13 cellular contexts compared by ENCODE assay signal in genomic region chr10:104334561-104334960, GRCh38. TPM values are rescaled to one million over a fixed set of nuclear protein-coding genes. Genes with fewer than 3 reads are reported as not detected.
A peak's percentile ranks its signal among the peaks of the same experiment; 100 is the strongest.
DNase-seq lines count a peak whose midpoint lies in the region; ATAC-seq and TF ChIP-seq lines count a peak whose summit lies in the region.
"Had no signal": no experiment of that assay in that cellular context is flagged by ENCODE, and none has a peak within 500 bp of the region (broad histone marks: within the 10 kb centered on the region; RNA-seq: fewer than 3 reads in every experiment).

No MANE protein-coding gene starts in this region.

- peak overlapping the region; percentile 38 for H3K4me2 ChIP-seq in Karpas-422 (ENCODE audit: low read depth, low read length, poor library complexity, severe bottlenecking)

- whole genome bisulfite sequencing in right cardiac atrium: 81% methylated on average over 6 of the region's 6 CpGs

- no peak overlapping the region for H3K4me3 Mint-ChIP-seq in activated CD8-positive, alpha-beta T cell treated with anti-CD3 and anti-CD28 coated beads, Interleukin-2, amount 10 ng/mL, durations not matched to agents 7 days and 5 days
- peak overlapping the region; percentile 59 for H3K4me3 Mint-ChIP-seq in stimulated activated effector memory CD8-positive, alpha-beta T cell treated with anti-CD3 and anti-CD28 coated beads, Interleukin-12 subunit alpha, Interleukin-12 subunit beta, amount 100 ng/mL, for 72 hours
- H3K4me3 Mint-ChIP-seq in MCF 10A (ENCODE audit: unreplicated experiment): no peak overlapping the region
- H3K4me3 Mint-ChIP-seq: WTC11 had no signal

- peaks cover 35% of the 10 kb centered on the region for H3K36me3 Mint-ChIP-seq in activated CD8-positive, alpha-beta T cell treated with anti-CD3 and anti-CD28 coated beads, Interleukin-2, amount 10 ng/mL, durations not matched to agents 7 days and 5 days (ENCODE audit: low read depth)
- H3K36me3 Mint-ChIP-seq in stimulated activated effector memory CD8-positive, alpha-beta T cell treated with anti-CD3 and anti-CD28 coated beads, Interleukin-12 subunit alpha, Interleukin-12 subunit beta, amount 100 ng/mL, for 72 hours: peaks cover 49% of the 10 kb centered on the region
- peaks cover 6% of the 10 kb centered on the region for H3K36me3 Mint-ChIP-seq in MCF 10A (ENCODE audit: insufficient read depth, unreplicated experiment)
- H3K36me3 Mint-ChIP-seq: WTC11 had no signal

- no peak for ATAC-seq in activated CD8-positive, alpha-beta T cell treated with anti-CD3 and anti-CD28 coated beads, Interleukin-2, amount 10 ng/mL, durations not matched to agents 7 days and 5 days
- ATAC-seq in right cardiac atrium (no peak), GM18498 (IDR thresholded peaks at IDR 0.05; ENCODE audit: unreplicated experiment) (no peak)
- ATAC-seq in stimulated activated effector memory CD8-positive, alpha-beta T cell treated with anti-CD3 and anti-CD28 coated beads, Interleukin-12 subunit alpha, Interleukin-12 subunit beta, amount 100 ng/mL, for 72 hours: no peak
- ATAC-seq: right lobe of liver, WTC11 had no signal

- CTCF ChIA-PET in activated CD8-positive, alpha-beta T cell treated with anti-CD3 and anti-CD28 coated beads, Interleukin-2, amount 10 ng/mL, durations not matched to agents 7 days and 5 days (lab: Charles Lee): interaction anchor here (1.0 to 4.5 kb wide), 5 partner anchors 13 to 43 kb away, joined by 5 to 30 read pairs (median 6); partner anchors contain the start of gene CFAP58
- CTCF ChIA-PET in MCF 10A (lab: Yijun Ruan, JAX): interaction anchor here (1.2 to 10.5 kb wide), 9 partner anchors 12 to 60 kb away, joined by 3 to 79 read pairs (median 7); no protein-coding TSS in a partner anchor

- intact Hi-C loops in right cardiac atrium (cut with DNase I) (no loop called here), MCF 10A (cut with micrococcal nuclease) (loop anchor here (10.0 kb wide), 1 partner anchor 450 kb away; no protein-coding TSS in a partner anchor)

- H4K20me1 ChIP-seq in Karpas-422 (ENCODE audit: insufficient read depth, low read depth, low read length): peaks cover 73% of the 10 kb centered on the region

- TF ChIP-seq CTCF in MCF 10A (IDR thresholded peaks at IDR 0.05; ENCODE audit: unreplicated experiment): no peak

- BruUV-seq in MCF 10A (replicated peaks; lab: Mats Ljungman, UMichigan): no TSS peak

- H3K9me3 ChIP-seq in Karpas-422 (ENCODE audit: low read length): no peaks in the 10 kb centered on the region
- H3K9me3 ChIP-seq in right cardiac atrium (ENCODE audit: control insufficient read depth, low read length): no peaks in the 10 kb centered on the region
- H3K9me3 ChIP-seq: MG63, right lobe of liver had no signal

- H3K9ac ChIP-seq in Karpas-422 (ENCODE audit: low read length): no peak overlapping the region

- H3K27ac ChIP-seq in Karpas-422 (ENCODE audit: low read length) (no peak overlapping the region), right cardiac atrium (ENCODE audit: low read length) (peak overlapping the region; percentile 66)

- peaks cover under 1% of the 10 kb centered on the region for H3K27me3 Mint-ChIP-seq in activated CD8-positive, alpha-beta T cell treated with anti-CD3 and anti-CD28 coated beads, Interleukin-2, amount 10 ng/mL, durations not matched to agents 7 days and 5 days (ENCODE audit: low read depth)
- H3K27me3 Mint-ChIP-seq in MCF 10A (ENCODE audit: insufficient read depth, unreplicated experiment): no peaks in the 10 kb centered on the region

- DNase-seq in Karpas-422 (no peak), right cardiac atrium (peak in 1 of 3 donors; percentile 16), glomerular visceral epithelial cell (ENCODE audit: extremely low spot score) (no peak), MCF 10A (ENCODE audit: unreplicated experiment) (no peak)
- no peak for DNase-seq in activated CD8-positive, alpha-beta T cell treated with anti-CD3 and anti-CD28 coated beads, Interleukin-2, amount 10 ng/mL, durations not matched to agents 7 days and 5 days
- no peak for DNase-seq in stimulated activated effector memory CD8-positive, alpha-beta T cell treated with anti-CD3 and anti-CD28 coated beads, Interleukin-12 subunit alpha, Interleukin-12 subunit beta, amount 100 ng/mL, for 72 hours (ENCODE audit: low spot score in 2 of 2)
- DNase-seq: hypothalamus, MG63, NCI-H226 had no signal

- H3K4me1 Mint-ChIP-seq in activated CD8-positive, alpha-beta T cell treated with anti-CD3 and anti-CD28 coated beads, Interleukin-2, amount 10 ng/mL, durations not matched to agents 7 days and 5 days (ENCODE audit: low read depth): peaks cover 75% of the 10 kb centered on the region
- H3K4me1 Mint-ChIP-seq in stimulated activated effector memory CD8-positive, alpha-beta T cell treated with anti-CD3 and anti-CD28 coated beads, Interleukin-12 subunit alpha, Interleukin-12 subunit beta, amount 100 ng/mL, for 72 hours: peaks cover 77% of the 10 kb centered on the region
- peaks cover 60% of the 10 kb centered on the region for H3K4me1 Mint-ChIP-seq in MCF 10A (ENCODE audit: insufficient read depth, unreplicated experiment)

- H3K27me3 ChIP-seq in Karpas-422 (ENCODE audit: low read length): no peaks in the 10 kb centered on the region
- H3K27me3 ChIP-seq in right cardiac atrium (ENCODE audit: control insufficient read depth, insufficient read depth): no peaks in the 10 kb centered on the region
- H3K27me3 ChIP-seq: dorsolateral prefrontal cortex, MG63, right lobe of liver had no signal

- H3K4me1 ChIP-seq in Karpas-422 (ENCODE audit: low read length) (peaks cover 55% of the 10 kb centered on the region), right cardiac atrium (ENCODE audit: control insufficient read depth, insufficient read depth, low read length) (peaks cover 47% of the 10 kb centered on the region)

- H3K9me3 Mint-ChIP-seq in activated CD8-positive, alpha-beta T cell treated with anti-CD3 and anti-CD28 coated beads, Interleukin-2, amount 10 ng/mL, durations not matched to agents 7 days and 5 days (ENCODE audit: insufficient read depth): no peaks in the 10 kb centered on the region
- H3K9me3 Mint-ChIP-seq in stimulated activated effector memory CD8-positive, alpha-beta T cell treated with anti-CD3 and anti-CD28 coated beads, Interleukin-12 subunit alpha, Interleukin-12 subunit beta, amount 100 ng/mL, for 72 hours: no peaks in the 10 kb centered on the region
- H3K9me3 Mint-ChIP-seq in MCF 10A (ENCODE audit: unreplicated experiment): no peaks in the 10 kb centered on the region
- H3K9me3 Mint-ChIP-seq: WTC11 had no signal

- POLR2A ChIA-PET in activated CD8-positive, alpha-beta T cell treated with anti-CD3 and anti-CD28 coated beads, Interleukin-2, amount 10 ng/mL, durations not matched to agents 7 days and 5 days (lab: Charles Lee): no interaction called here
- POLR2A ChIA-PET in MCF 10A (lab: Yijun Ruan, JAX): interaction anchor here (0.7 to 6.9 kb wide), 6 partner anchors 14 to 79 kb away, joined by 3 to 146 read pairs (median 4); no protein-coding TSS in a partner anchor

- no peak overlapping the region for H2AFZ ChIP-seq in Karpas-422 (ENCODE audit: low read length)

- no peaks in the 10 kb centered on the region for H3K9me2 ChIP-seq in Karpas-422 (replicated peaks; ENCODE audit: insufficient read depth, low read length)

- peak overlapping the region; percentile 40 for H3K27ac Mint-ChIP-seq in activated CD8-positive, alpha-beta T cell treated with anti-CD3 and anti-CD28 coated beads, Interleukin-2, amount 10 ng/mL, durations not matched to agents 7 days and 5 days
- peak overlapping the region; percentile 99 for H3K27ac Mint-ChIP-seq in stimulated activated effector memory CD8-positive, alpha-beta T cell treated with anti-CD3 and anti-CD28 coated beads, Interleukin-12 subunit alpha, Interleukin-12 subunit beta, amount 100 ng/mL, for 72 hours
- no peak overlapping the region for H3K27ac Mint-ChIP-seq in MCF 10A (ENCODE audit: low read depth, unreplicated experiment)

- 0 out of 2 replicates have a peak, but pooled peaks cover 2% of the 10 kb centered on the region for H3K79me2 ChIP-seq in Karpas-422 (ENCODE audit: low read length)

- H3K36me3 ChIP-seq in Karpas-422 (ENCODE audit: insufficient read depth, low read length): no peaks in the 10 kb centered on the region
- H3K36me3 ChIP-seq: right lobe of liver had no signal

- H3K4me3 ChIP-seq in Karpas-422 (ENCODE audit: low read length): no peak overlapping the region
- H3K4me3 ChIP-seq in right cardiac atrium (ENCODE audit: low read length): no peak overlapping the region
- H3K4me3 ChIP-seq: dorsolateral prefrontal cortex, MG63, right lobe of liver had no signal

RNA-seq across cellular contexts. Expression of gene ITPRIP, which starts 3.7 kb away (rescaled TPM):
- total RNA-seq in Karpas-422 (2014; rRNA removed; shearing (Covaris generic); ENCODE audit: low replicate concordance): 4.5 and 4.6 TPM in 2 replicates
- 10 to 100 TPM; 26.6 to 27.1 TPM for total RNA-seq in activated CD8-positive, alpha-beta T cell treated with anti-CD3 and anti-CD28 coated beads, Interleukin-2, amount 10 ng/mL, durations not matched to agents 7 days and 5 days
- total RNA-seq in right cardiac atrium (10 to 100 TPM; 29.1 to 83.3 (median 41.9) TPM), MCF 10A (2022) (29.4 and 29.8 TPM in 2 replicates)
- polyA plus RNA-seq in right cardiac atrium: 44.8 TPM

RNA-seq across cellular contexts. Expression of gene CFAP58, which starts 19.1 kb away (rescaled TPM):
- 0.26 and 1.4 TPM in 2 replicates for total RNA-seq in Karpas-422 (2014; rRNA removed; shearing (Covaris generic); ENCODE audit: low replicate concordance)
- total RNA-seq in activated CD8-positive, alpha-beta T cell treated with anti-CD3 and anti-CD28 coated beads, Interleukin-2, amount 10 ng/mL, durations not matched to agents 7 days and 5 days: under 1 TPM; 0.24 to 0.47 TPM
- 1 to 10 TPM; 2.9 to 5.4 (median 3.4) TPM for total RNA-seq in right cardiac atrium
- polyA plus RNA-seq in right cardiac atrium: 2.9 TPM
- total RNA-seq in MCF 10A (2022): 0.89 and 1.1 TPM in 2 replicates
